8 cellular contexts compared by ENCODE assay signal in genomic region chr3:120418866-120419490, GRCh38. TPM values are rescaled to one million over a fixed set of nuclear protein-coding genes. Genes with fewer than 3 reads are reported as not detected.
DNase-seq lines count a peak whose midpoint lies in the region; ATAC-seq and TF ChIP-seq lines count a peak whose summit lies in the region.

No MANE protein-coding gene starts in this region.

- H3K36me3 Mint-ChIP-seq in activated naive CD4-positive, alpha-beta T cell treated with anti-CD3 and anti-CD28 coated beads, Interleukin-2, amount 50 U/mL, for 72 hours, result no peaks in the 10 kb centered on the region

- peak; percentile 84 for TF ChIP-seq CTCF in epithelial cell of proximal tubule (conservative IDR thresholded peaks at IDR 0.05; ENCODE audit: low read depth, low read length)

- peak; percentile 40 to 64 for ATAC-seq in activated naive CD4-positive, alpha-beta T cell treated with anti-CD3 and anti-CD28 coated beads, Interleukin-2, amount 50 U/mL, for 72 hours
- ATAC-seq in HG02642 (IDR thresholded peaks at IDR 0.05; ENCODE audit: poor library complexity, unreplicated experiment), result peak; percentile 51
- ATAC-seq in SK-N-SH treated with all-trans-retinoic acid at 6 μM for 48 hours, result peak; percentile 44
- ATAC-seq in activated CD4-positive, CD25-positive, alpha-beta regulatory T cell treated with anti-CD3 and anti-CD28 coated beads, Interleukin-2, amount 50 U/mL, for 24 hours, result no peak

- DNase-seq in activated naive CD4-positive, alpha-beta T cell treated with anti-CD3 and anti-CD28 coated beads, Interleukin-2, amount 50 U/mL, for 72 hours (ENCODE audit: low spot score in 2 of 2), result peak in 1 of 2 donors; percentile 5
- no peak for DNase-seq in activated naive CD4-positive, alpha-beta T cell (lab: John Stamatoyannopoulos, UW)
- DNase-seq in NCI-H1048 (lab: John Stamatoyannopoulos, UW) (peak; percentile 18), epithelial cell of proximal tubule (ENCODE audit: low read depth) (no peak), myocyte (ENCODE audit: low read depth) (peak; percentile 43)

- no peak overlapping the region for H3K4me3 ChIP-seq in epithelial cell of proximal tubule (ENCODE audit: low read depth, low read length)

- H3K27ac Mint-ChIP-seq in activated naive CD4-positive, alpha-beta T cell treated with anti-CD3 and anti-CD28 coated beads, Interleukin-2, amount 50 U/mL, for 72 hours, result no peak overlapping the region

- no peaks in the 10 kb centered on the region for H3K9me3 Mint-ChIP-seq in activated naive CD4-positive, alpha-beta T cell treated with anti-CD3 and anti-CD28 coated beads, Interleukin-2, amount 50 U/mL, for 72 hours

TF ChIP-seq in SK-N-SH treated with all-trans-retinoic acid at 6 μM for 48 hours, 23 proteins besides CTCF, POLR2A, EP300 and RAD21:
- TF ChIP-seq ISL1 (CRISPR knock-in tag; IDR thresholded peaks at IDR 0.05) (no peak), CSRNP3 (CRISPR knock-in tag; IDR thresholded peaks at IDR 0.05) (no peak), ZNF565 (CRISPR knock-in tag; conservative IDR thresholded peaks at IDR 0.05; ENCODE audit: low read depth) (no peak), ZFP3 (CRISPR knock-in tag; IDR thresholded peaks at IDR 0.05) (no peak), ZNF70 (CRISPR knock-in tag; IDR thresholded peaks at IDR 0.05) (no peak), OSR1 (CRISPR knock-in tag; IDR thresholded peaks at IDR 0.05) (no peak), ZFP30 (CRISPR knock-in tag; IDR thresholded peaks at IDR 0.05) (no peak), BACH2 (CRISPR knock-in tag; IDR thresholded peaks at IDR 0.05; ENCODE audit: borderline replicate concordance) (no peak), POU6F1 (CRISPR knock-in tag; IDR thresholded peaks at IDR 0.05; ENCODE audit: borderline replicate concordance, low read depth) (no peak), GLIS3 (CRISPR knock-in tag; IDR thresholded peaks at IDR 0.05) (no peak)

RNA-seq across cellular contexts. Expression of gene FSTL1, which starts 31.8 kb away (rescaled TPM):
- total RNA-seq in activated naive CD4-positive, alpha-beta T cell treated with anti-CD3 and anti-CD28 coated beads, Interleukin-2, amount 50 U/mL, for 72 hours, result 1 to 10 TPM in 1 of 2 donors, under 1 TPM in 1; 0.39 to 3.0 TPM
- total RNA-seq in epithelial cell of proximal tubule (179 and 235 TPM in 2 replicates), myocyte (157 and 193 TPM in 2 replicates)
- 991 TPM for polyA plus RNA-seq in myocyte (2012)

Comparison
In these comparisons a context has a peak if more than half of its experiments do, and no peak if none do; other contexts are left out.
1. ATAC-seq: peak in activated naive CD4-positive, alpha-beta T cell treated with anti-CD3 and anti-CD28 coated beads, Interleukin-2, amount 50 U/mL, for 72 hours (2 of 2), HG02642 (single experiment) and SK-N-SH treated with all-trans-retinoic acid at 6 μM for 48 hours (single experiment); none in activated CD4-positive, CD25-positive, alpha-beta regulatory T cell treated with anti-CD3 and anti-CD28 coated beads, Interleukin-2, amount 50 U/mL, for 24 hours (0 of 2).
2. DNase-seq: peak in NCI-H1048 (single experiment) and myocyte (single experiment); none in activated naive CD4-positive, alpha-beta T cell (0 of 4) and epithelial cell of proximal tubule (single experiment).
3. RNA of gene FSTL1, which starts 31.8 kb away (total RNA-seq): 179 to 235 TPM in epithelial cell of proximal tubule and 157 to 193 TPM in myocyte; 0.39 to 3.0 TPM in activated naive CD4-positive, alpha-beta T cell treated with anti-CD3 and anti-CD28 coated beads, Interleukin-2, amount 50 U/mL, for 72 hours; every median in the first group is over 10 times any median in the second.